In genomic region chr3:50237754-50238548, GRCh38 we compare ENCODE assay signal across 8 cellular contexts. TPM values are rescaled to one million over a fixed set of nuclear protein-coding genes. Genes with fewer than 3 reads are reported as not detected.
DNase-seq lines count a peak whose midpoint lies in the region; ATAC-seq and TF ChIP-seq lines count a peak whose summit lies in the region.

No MANE protein-coding gene starts in this region.

- H3K36me3 ChIP-seq in lower lobe of right lung: peaks cover 32% of the 10 kb centered on the region

- H3K4me3 ChIP-seq in dorsolateral prefrontal cortex (peak overlapping the region; percentile 73 to 98 (median 87)), lower lobe of right lung (peak overlapping the region; percentile 92)

- peaks cover 67% of the 10 kb centered on the region for H3K4me1 ChIP-seq in lower lobe of right lung

- TF ChIP-seq CTCF in dorsolateral prefrontal cortex (IDR thresholded peaks at IDR 0.05 in 54 of 56, conservative IDR thresholded peaks at IDR 0.05 in 2 of 56; ENCODE audit: low read depth in 1 of 56, partially characterized antibody in 56 of 56): peak in 7 of 56 donors; percentile 2 to 25 (median 10)
- no peak for TF ChIP-seq CTCF in lower lobe of right lung (IDR thresholded peaks at IDR 0.05)

- no peaks in the 10 kb centered on the region for H3K27me3 ChIP-seq in dorsolateral prefrontal cortex
- no peaks in the 10 kb centered on the region for H3K27me3 ChIP-seq in lower lobe of right lung (ENCODE audit: low read depth)

- intact Hi-C loops in dorsolateral prefrontal cortex (cut with DNase I): loop anchor here in 1 of 2 donors (5.0 kb wide), 1 partner anchor 89 kb away; the partner anchor contains the start of gene TUSC2
- intact Hi-C loops in lower lobe of right lung (cut with DNase I): no loop called here

- H3K27ac ChIP-seq in dorsolateral prefrontal cortex (peak overlapping the region; percentile 62 to 100 (median 89)), lower lobe of right lung (peak overlapping the region; percentile 96)

- peak; percentile 71 to 72 for ATAC-seq in lower lobe of right lung

- DNase-seq in GDM1 (lab: John Stamatoyannopoulos, UW) (peak; percentile 80), HCEC 1CT (peak; percentile 83), NCI-H526 (lab: John Stamatoyannopoulos, UW) (peak; percentile 44 to 87), dorsolateral prefrontal cortex (peak; percentile 40 to 82 (median 78)), lower lobe of right lung (peak; percentile 95), NCI-H187 (lab: John Stamatoyannopoulos, UW) (no peak)
- DNase-seq in activated CD4-positive, alpha-beta T cell treated with anti-CD3 and anti-CD28 coated beads, Interleukin-2, amount 50 U/mL, for 4 hours: peak; percentile 83
- DNase-seq in stimulated activated CD4-positive, alpha-beta T cell treated with anti-CD3 and anti-CD28 coated beads, TNF-alpha, amount 100 ng/mL, for 24 hours (ENCODE audit: low read depth in 3 of 3): peak; percentile 71 to 89 (median 73)

- H3K9me3 ChIP-seq in lower lobe of right lung: no peaks in the 10 kb centered on the region

RNA-seq across cellular contexts. Expression of gene GNAI2, which starts 1.9 kb away (rescaled TPM):
- total RNA-seq in dorsolateral prefrontal cortex: 100 to 1,000 TPM; 117 to 240 (median 161) TPM
- 372 TPM for total RNA-seq in lower lobe of right lung

RNA-seq across cellular contexts. Expression of gene SEMA3B, which starts 31.0 kb away (rescaled TPM):
- total RNA-seq in dorsolateral prefrontal cortex: 100 to 1,000 TPM in 85 of 120 experiments, 10 to 100 TPM in 35; 36.0 to 486 (median 135) TPM
- total RNA-seq in lower lobe of right lung: 77.6 TPM

RNA-seq across cellular contexts. Expression of gene SLC38A3, which starts 32.9 kb away (rescaled TPM):
- 10 to 100 TPM; 12.5 to 71.4 (median 28.5) TPM for total RNA-seq in dorsolateral prefrontal cortex
- not detected for total RNA-seq in lower lobe of right lung

RNA-seq across cellular contexts. Expression of gene LSMEM2, which starts 40.9 kb away (rescaled TPM):
- total RNA-seq in dorsolateral prefrontal cortex (1 to 10 TPM in 95 of 120 experiments, under 1 TPM in 23, not detected in 2; 0.31 to 7.4 (median 1.7) TPM), lower lobe of right lung (not detected)

RNA-seq across cellular contexts. Expression of gene GNAT1, which starts 46.5 kb away (rescaled TPM):
- total RNA-seq in dorsolateral prefrontal cortex: 1 to 10 TPM in 1 of 120 experiments, under 1 TPM in 13, not detected in 106; 0.20 to 1.6 (median 0.31) TPM
- not detected for total RNA-seq in lower lobe of right lung

Comparison
In these comparisons a context has a peak if more than half of its experiments do, and no peak if none do; other contexts are left out.
1. DNase-seq: peak in GDM1 (single experiment), HCEC 1CT (single experiment), NCI-H526 (2 of 2), activated CD4-positive, alpha-beta T cell treated with anti-CD3 and anti-CD28 coated beads, Interleukin-2, amount 50 U/mL, for 4 hours (2 of 2), dorsolateral prefrontal cortex (10 of 10), lower lobe of right lung (single experiment) and stimulated activated CD4-positive, alpha-beta T cell treated with anti-CD3 and anti-CD28 coated beads, TNF-alpha, amount 100 ng/mL, for 24 hours (3 of 3); none in NCI-H187 (0 of 2).
2. RNA of gene SLC38A3, which starts 32.9 kb away (total RNA-seq): 12.5 to 71.4 TPM in dorsolateral prefrontal cortex; not detected in lower lobe of right lung (single experiment); every median in the first group is over 10 times any median in the second.